11 cellular contexts compared by ENCODE assay signal in genomic region chr1:228417061-228417460, GRCh38. TPM values are rescaled to one million over a fixed set of nuclear protein-coding genes. Genes with fewer than 3 reads are reported as not detected.
A peak's percentile ranks its signal among the peaks of the same experiment; 100 is the strongest.
DNase-seq lines count a peak whose midpoint lies in the region; ATAC-seq and TF ChIP-seq lines count a peak whose summit lies in the region.
"Had no signal": no experiment of that assay in that cellular context is flagged by ENCODE, and none has a peak within 500 bp of the region (broad histone marks: within the 10 kb centered on the region; RNA-seq: fewer than 3 reads in every experiment).

No MANE protein-coding gene starts in this region.

- H3K36me3 ChIP-seq in body of pancreas (replicated peaks in 1 of 2; ENCODE audit: insufficient read depth in 1 of 2, low read depth in 2 of 2), result no peaks in the 10 kb centered on the region

- CTCF ChIA-PET in T-cell (lab: Charles Lee), result interaction anchor here in 1 of 2 donors (1.0 kb wide), 1 partner anchor 11 kb away, joined by 4 read pairs; no protein-coding TSS in a partner anchor

- peak overlapping the region; percentile 58 for H3K27ac ChIP-seq in foreskin keratinocyte
- no peak overlapping the region for H3K27ac ChIP-seq in body of pancreas
- H3K27ac ChIP-seq: parathyroid adenoma had no signal

- TF ChIP-seq POLR2A in body of pancreas (IDR thresholded peaks at IDR 0.05), result no peak

- ATAC-seq in T-cell (replicated peaks in 1 of 4) (no peak), foreskin keratinocyte (no peak), body of pancreas (no peak)

- H3K4me3 ChIP-seq in body of pancreas, result no peak overlapping the region

- DNase-seq in GM13976 (ENCODE audit: low spot score) (peak; percentile 30), T-cell (no peak), foreskin keratinocyte (no peak), neural crest cell (ENCODE audit: low read depth, low spot score) (no peak), body of pancreas (no peak), NCI-H2171 (lab: John Stamatoyannopoulos, UW) (no peak)
- DNase-seq in stimulated activated CD4-positive, alpha-beta T cell treated with anti-CD3 and anti-CD28 coated beads, Interleukin-15, amount 100 ng/mL, for 24 hours, result no peak
- DNase-seq: KBM-7; NCI-H187; stimulated activated CD4-positive, alpha-beta T cell treated with anti-CD3 and anti-CD28 coated beads, Interleukin-4, amount 100 ng/mL, for 1 hour had no signal

- H3K27ac Mint-ChIP-seq in T-cell (peak overlapping the region in 1 of 2 donors; percentile 52), neural crest cell (ENCODE audit: unreplicated experiment) (peak overlapping the region; percentile 19)

- H3K27me3 Mint-ChIP-seq in T-cell (peaks cover 8 to 12% of the 10 kb centered on the region in 2 donors), neural crest cell (ENCODE audit: low read depth) (peaks cover 25% of the 10 kb centered on the region)

- peak overlapping the region; percentile 43 to 81 (median 77) for H3K4me3 Mint-ChIP-seq in T-cell
- no peak overlapping the region for H3K4me3 Mint-ChIP-seq in neural crest cell

- H3K36me3 Mint-ChIP-seq in T-cell (no peaks in the 10 kb centered on the region), neural crest cell (ENCODE audit: low read depth) (peaks cover 3% of the 10 kb centered on the region)

- intact Hi-C loops in body of pancreas (cut with DNase I), result no loop called here

- H3K4me1 ChIP-seq in foreskin keratinocyte, result peaks cover 6% of the 10 kb centered on the region
- peaks cover 24% of the 10 kb centered on the region for H3K4me1 ChIP-seq in body of pancreas
- H3K4me1 ChIP-seq: parathyroid adenoma had no signal

- 49 to 50% methylated on average over 8 to 12 of the region's 12 CpGs for WGBS in body of pancreas, 2 donors

- no peaks in the 10 kb centered on the region for H3K9me3 ChIP-seq in body of pancreas

- in situ Hi-C loops in GM13976 (cut with MboI; ENCODE audit: low sequenced_read_pairs, unreplicated experiment), result no loop called here

- H3K4me1 Mint-ChIP-seq in T-cell, result peaks cover 18 to 24% (median 24%) of the 10 kb centered on the region in 3 donors
- H3K4me1 Mint-ChIP-seq in neural crest cell, result peaks cover 11% of the 10 kb centered on the region

- POLR2A ChIA-PET in T-cell (lab: Charles Lee), result no interaction called here

- H3K9me3 Mint-ChIP-seq in T-cell (no peaks in the 10 kb centered on the region), neural crest cell (no peaks in the 10 kb centered on the region)

- TF ChIP-seq CTCF in GM13976 (IDR thresholded peaks at IDR 0.05; ENCODE audit: borderline replicate concordance, control extremely low read depth, extremely low read depth, insufficient read depth, missing control alignments) (no peak), foreskin keratinocyte (conservative IDR thresholded peaks at IDR 0.05) (no peak), neural crest cell (conservative IDR thresholded peaks at IDR 0.05) (no peak), body of pancreas (IDR thresholded peaks at IDR 0.05) (no peak)

- H3K27me3 ChIP-seq in foreskin keratinocyte (no peaks in the 10 kb centered on the region), body of pancreas (peaks cover 0 to 12% of the 10 kb centered on the region in 2 donors)

RNA-seq across cellular contexts. Expression of gene TRIM17, which starts 0.4 kb away (rescaled TPM):
- total RNA-seq in T-cell (1 to 10 TPM in 4 of 5 donors, under 1 TPM in 1; 0.90 to 4.7 (median 1.7) TPM), foreskin keratinocyte (0.68 and 0.81 TPM in 2 replicates), neural crest cell (4.7 and 6.3 TPM in 2 replicates), body of pancreas (1 to 10 TPM in 1 of 2 donors, not detected in 1; 1.0 TPM)
- 0.62 and 0.65 TPM in 2 replicates for polyA plus RNA-seq in foreskin keratinocyte

RNA-seq across cellular contexts. Expression of gene TRIM11, which starts 10.4 kb away (rescaled TPM):
- 10 to 100 TPM; 36.4 to 66.6 (median 61.7) TPM for total RNA-seq in T-cell
- total RNA-seq in foreskin keratinocyte, result 27.0 and 28.4 TPM in 2 replicates
- polyA plus RNA-seq in foreskin keratinocyte, result 20.9 and 25.4 TPM in 2 replicates
- 38.4 and 45.3 TPM in 2 replicates for total RNA-seq in neural crest cell
- 10 to 100 TPM; 14.0 to 24.4 TPM for total RNA-seq in body of pancreas
